In genomic region chr17:64420143-64420670, GRCh38 we compare ENCODE assay signal across 7 cellular contexts. TPM values are rescaled to one million over a fixed set of nuclear protein-coding genes. Genes with fewer than 3 reads are reported as not detected.
A peak's percentile ranks its signal among the peaks of the same experiment; 100 is the strongest.
DNase-seq lines count a peak whose midpoint lies in the region; ATAC-seq and TF ChIP-seq lines count a peak whose summit lies in the region.

No MANE protein-coding gene starts in this region.

- H3K36me3 ChIP-seq in cardiac muscle cell = no peaks in the 10 kb centered on the region
- no peaks in the 10 kb centered on the region for H3K36me3 ChIP-seq in psoas muscle (ENCODE audit: insufficient read depth in 1 of 2, low read depth in 1 of 2)

- 28% methylated on average over 6 of the region's 6 CpGs for WGBS in psoas muscle, 3 donors

- H3K27ac ChIP-seq in cardiac muscle cell (no peak overlapping the region), psoas muscle (no peak overlapping the region)

- peak; percentile 76 for TF ChIP-seq CTCF in cardiac muscle cell (IDR thresholded peaks at IDR 0.05; ENCODE audit: low read depth, low read length)
- peak; percentile 74 for TF ChIP-seq CTCF in psoas muscle (IDR thresholded peaks at IDR 0.05)

- no peaks in the 10 kb centered on the region for H3K27me3 Mint-ChIP-seq in activated T-helper 17 cell treated with anti-CD3 and anti-CD28 coated beads, Interleukin-2, amount 50 U/mL, for 72 hours

- intact Hi-C loops in psoas muscle (cut with DNase I) = loop anchor here in 1 of 2 donors (1.0 to 5.0 kb wide), 3 partner anchors 71 to 227 kb away; partner anchors contain the start of genes CEP95 and DDX5

- H3K27ac Mint-ChIP-seq in activated T-helper 17 cell treated with anti-CD3 and anti-CD28 coated beads, Interleukin-2, amount 50 U/mL, for 72 hours = no peak overlapping the region

- H3K4me1 Mint-ChIP-seq in activated T-helper 17 cell treated with anti-CD3 and anti-CD28 coated beads, Interleukin-2, amount 50 U/mL, for 72 hours = no peaks in the 10 kb centered on the region

- H3K4me3 Mint-ChIP-seq in activated T-helper 17 cell treated with anti-CD3 and anti-CD28 coated beads, Interleukin-2, amount 50 U/mL, for 72 hours = no peak overlapping the region

- no peaks in the 10 kb centered on the region for H3K9me3 ChIP-seq in cardiac muscle cell (ENCODE audit: low read depth)
- no peaks in the 10 kb centered on the region for H3K9me3 ChIP-seq in psoas muscle

- H3K36me3 Mint-ChIP-seq in activated T-helper 17 cell treated with anti-CD3 and anti-CD28 coated beads, Interleukin-2, amount 50 U/mL, for 72 hours (ENCODE audit: low read depth) = no peaks in the 10 kb centered on the region

- no peaks in the 10 kb centered on the region for H3K9me3 Mint-ChIP-seq in activated T-helper 17 cell treated with anti-CD3 and anti-CD28 coated beads, Interleukin-2, amount 50 U/mL, for 72 hours

- peak; percentile 90 for ATAC-seq in activated T-helper 17 cell treated with anti-CD3 and anti-CD28 coated beads, Interleukin-2, amount 50 U/mL, for 72 hours (replicated peaks)
- ATAC-seq in psoas muscle (peak; percentile 59 to 86 (median 70)), HG02840 (IDR thresholded peaks at IDR 0.05; ENCODE audit: low FRiP score, unreplicated experiment) (no peak)

- H3K4me3 ChIP-seq in cardiac muscle cell (no peak overlapping the region), psoas muscle (no peak overlapping the region)

- H3K27me3 ChIP-seq in cardiac muscle cell (no peaks in the 10 kb centered on the region), psoas muscle (ENCODE audit: insufficient read depth in 3 of 3, low read length in 2 of 3) (no peaks in the 10 kb centered on the region)

- DNase-seq in GDM1 (lab: John Stamatoyannopoulos, UW) (peak; percentile 45), HuH-7.5 (ENCODE audit: low spot score) (peak; percentile 49), NCI-H774 (lab: John Stamatoyannopoulos, UW) (peak; percentile 70), cardiac muscle cell (ENCODE audit: low read depth in 1 of 2, low spot score in 1 of 2) (peak; percentile 77 to 88), psoas muscle (no peak)

- no peaks in the 10 kb centered on the region for H3K4me1 ChIP-seq in cardiac muscle cell (ENCODE audit: low read depth)
- no peaks in the 10 kb centered on the region for H3K4me1 ChIP-seq in psoas muscle

RNA-seq across cellular contexts. Expression of gene MILR1, which starts 28.7 kb away (rescaled TPM):
- total RNA-seq in activated T-helper 17 cell treated with anti-CD3 and anti-CD28 coated beads, Interleukin-2, amount 50 U/mL, for 72 hours = not detected
- total RNA-seq in cardiac muscle cell (not detected in 2 replicates), psoas muscle (1 to 10 TPM in 3 of 4 donors, under 1 TPM in 1; 0.95 to 1.3 (median 1.1) TPM)
- polyA plus RNA-seq in cardiac muscle cell (not detected in 2 replicates), psoas muscle (1 to 10 TPM in 2 of 3 donors, under 1 TPM in 1; 0.61 to 1.2 (median 1.1) TPM)

RNA-seq across cellular contexts. Expression of gene PECAM1, which starts 29.5 kb away (rescaled TPM):
- total RNA-seq in activated T-helper 17 cell treated with anti-CD3 and anti-CD28 coated beads, Interleukin-2, amount 50 U/mL, for 72 hours = under 1 TPM; 0.09 to 0.19 TPM
- total RNA-seq in cardiac muscle cell (0.56 and 4.0 TPM in 2 replicates), psoas muscle (100 to 1,000 TPM in 2 of 4 donors, 10 to 100 TPM in 2; 71.9 to 117 (median 105) TPM)
- polyA plus RNA-seq in cardiac muscle cell (0.29 TPM in 1 of 2 replicates, not detected in the other), psoas muscle (10 to 100 TPM; 21.0 to 40.5 (median 29.6) TPM)

Comparison
In these comparisons a context has a peak if more than half of its experiments do, and no peak if none do; other contexts are left out.
1. DNase-seq: peak in GDM1 (single experiment), HuH-7.5 (single experiment), NCI-H774 (single experiment) and cardiac muscle cell (2 of 2); none in psoas muscle (0 of 2).
2. RNA of gene PECAM1, which starts 29.5 kb away (total RNA-seq): 71.9 to 117 TPM in psoas muscle; 0.56 to 4.0 TPM in cardiac muscle cell and 0.09 to 0.19 TPM in activated T-helper 17 cell treated with anti-CD3 and anti-CD28 coated beads, Interleukin-2, amount 50 U/mL, for 72 hours; every median in the first group is over 10 times any median in the second.